Comparison of ENCODE assay signal across 16 cellular contexts in the genomic region with DNA sequence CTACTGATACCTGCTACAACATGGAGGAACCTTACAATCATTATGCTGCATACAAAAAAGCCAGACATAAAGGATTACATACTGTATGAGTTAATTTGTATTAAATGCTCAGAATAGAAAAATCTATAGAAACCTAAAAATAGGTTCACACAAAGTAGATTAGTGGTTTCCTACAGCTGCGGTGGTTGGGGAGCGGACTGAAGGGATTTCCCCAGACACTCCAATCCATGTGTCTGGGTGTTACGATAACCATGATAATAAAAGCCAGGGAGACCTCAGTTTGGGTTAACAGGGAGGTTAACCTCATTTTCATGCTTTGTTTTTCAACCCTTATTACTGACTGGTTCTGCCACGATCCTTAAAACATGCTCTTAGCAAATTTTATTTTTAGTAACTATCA.
"Had no signal": no experiment of that assay in that cellular context is flagged by ENCODE, and none has a peak within 500 bp of the region (broad histone marks: within the 10 kb centered on the region; RNA-seq: fewer than 3 reads in every experiment).

No MANE protein-coding gene starts in this region.

- H3K4me3 ChIP-seq: dorsolateral prefrontal cortex, esophagus muscularis mucosa, lung, spleen had no signal

- H3K27me3 ChIP-seq: dorsolateral prefrontal cortex, esophagus muscularis mucosa had no signal

- H3K36me3 Mint-ChIP-seq: activated naive CD4-positive, alpha-beta T cell treated with anti-CD3 and anti-CD28 coated beads, Interleukin-2, amount 50 U/mL, for 24 hours; naive thymus-derived CD4-positive, alpha-beta T cell had no signal

- H3K36me3 ChIP-seq: esophagus muscularis mucosa, spleen had no signal

- H3K27ac Mint-ChIP-seq: naive thymus-derived CD4-positive, alpha-beta T cell; stimulated activated naive B cell treated with anti-CD40 and anti-IgM and Interleukin-4, amounts not matched to agents 10 μg/mL and 1 μg/mL and 100 μg/mL, for 72 hours had no signal

- H3K9me3 ChIP-seq: esophagus muscularis mucosa had no signal

- DNase-seq: activated CD4-positive, alpha-beta T cell treated with anti-CD3 and anti-CD28 coated beads for 4 hours; amygdala; dorsolateral prefrontal cortex; glutamatergic neuron; left colon; naive thymus-derived CD4-positive, alpha-beta T cell; nucleus accumbens; right cardiac atrium; spleen; stimulated activated CD4-positive, alpha-beta T cell treated with anti-CD3 and anti-CD28 coated beads, Interleukin-1b, Interleukin-23, amount 100 ng/mL, for 48 hours; stimulated activated naive B cell treated with anti-CD40 and anti-IgM and Interleukin-4, amounts not matched to agents 10 μg/mL and 1 μg/mL and 100 μg/mL, for 72 hours; T1000 had no signal

- H3K4me1 Mint-ChIP-seq: activated naive CD4-positive, alpha-beta T cell treated with anti-CD3 and anti-CD28 coated beads, Interleukin-2, amount 50 U/mL, for 24 hours had no signal

- H3K4me3 Mint-ChIP-seq: activated naive CD4-positive, alpha-beta T cell treated with anti-CD3 and anti-CD28 coated beads, Interleukin-2, amount 50 U/mL, for 24 hours; naive thymus-derived CD4-positive, alpha-beta T cell; stimulated activated naive B cell treated with anti-CD40 and anti-IgM and Interleukin-4, amounts not matched to agents 10 μg/mL and 1 μg/mL and 100 μg/mL, for 72 hours had no signal

- H3K9me3 Mint-ChIP-seq: activated naive CD4-positive, alpha-beta T cell treated with anti-CD3 and anti-CD28 coated beads, Interleukin-2, amount 50 U/mL, for 24 hours had no signal

- H3K27ac ChIP-seq: dorsolateral prefrontal cortex, spleen, VCaP had no signal
